ENCODE assay signal across 7 cellular contexts in genomic region chr9:136726631-136727191, GRCh38. TPM values are rescaled to one million over a fixed set of nuclear protein-coding genes. Genes with fewer than 3 reads are reported as not detected.
DNase-seq lines count a peak whose midpoint lies in the region; ATAC-seq, FAIRE-seq and TF ChIP-seq lines count a peak whose summit lies in the region.
"Had no signal": no experiment of that assay in that cellular context is flagged by ENCODE, and none has a peak within 500 bp of the region (broad histone marks: within the 10 kb centered on the region; RNA-seq: fewer than 3 reads in every experiment).

No MANE protein-coding gene starts in this region.

- peaks cover 17% of the 10 kb centered on the region for H3K4me1 Mint-ChIP-seq in T-helper 17 cell
- peaks cover 52% of the 10 kb centered on the region for H3K4me1 Mint-ChIP-seq in stimulated activated naive CD8-positive, alpha-beta T cell treated with anti-CD3 and anti-CD28 coated beads, Interleukin-15, amount 100 ng/mL, for 72 hours

- peak; percentile 28 for TF ChIP-seq CTCF in fibroblast of mammary gland (conservative IDR thresholded peaks at IDR 0.05; ENCODE audit: control insufficient read depth, insufficient read depth, low read depth, low read length)

- no peaks in the 10 kb centered on the region for H3K27me3 Mint-ChIP-seq in T-helper 17 cell
- H3K27me3 Mint-ChIP-seq in stimulated activated naive CD8-positive, alpha-beta T cell treated with anti-CD3 and anti-CD28 coated beads, Interleukin-15, amount 100 ng/mL, for 72 hours: no peaks in the 10 kb centered on the region

- H3K4me3 Mint-ChIP-seq in T-helper 17 cell: peak overlapping the region; percentile 98
- H3K4me3 Mint-ChIP-seq in stimulated activated naive CD8-positive, alpha-beta T cell treated with anti-CD3 and anti-CD28 coated beads, Interleukin-15, amount 100 ng/mL, for 72 hours: peak overlapping the region; percentile 95 to 98

- peaks cover 7% of the 10 kb centered on the region for H3K36me3 Mint-ChIP-seq in T-helper 17 cell (ENCODE audit: low read depth)

- peak; percentile 87 for FAIRE-seq in GM18507 (lab: Jason Lieb, UNC)
- FAIRE-seq: endometrium had no signal

- ATAC-seq in T-helper 17 cell (peak; percentile 48), GM19351 (IDR thresholded peaks at IDR 0.05; ENCODE audit: unreplicated experiment) (no peak)
- peak; percentile 71 for ATAC-seq in stimulated activated naive CD8-positive, alpha-beta T cell treated with anti-CD3 and anti-CD28 coated beads, Interleukin-15, amount 100 ng/mL, for 72 hours

- H3K9me3 ChIP-seq in T-helper 17 cell (ENCODE audit: control insufficient read depth, low read length, poor library complexity, severe bottlenecking): no peaks in the 10 kb centered on the region

- peak overlapping the region; percentile 93 for H3K27ac Mint-ChIP-seq in T-helper 17 cell
- peak overlapping the region; percentile 98 to 99 for H3K27ac Mint-ChIP-seq in stimulated activated naive CD8-positive, alpha-beta T cell treated with anti-CD3 and anti-CD28 coated beads, Interleukin-15, amount 100 ng/mL, for 72 hours

- peak overlapping the region; percentile 98 for H3K4me3 ChIP-seq in fibroblast of mammary gland (ENCODE audit: control insufficient read depth, low read depth, low read length)

- DNase-seq in GM18507 (ENCODE audit: extremely low spot score, insufficient read length, low read depth): no peak
- peak in 1 of 3 donors; percentile 32 for DNase-seq in T-helper 17 cell
- DNase-seq in fibroblast of mammary gland (ENCODE audit: low read depth): peak; percentile 32
- peak; percentile 44 to 59 for DNase-seq in stimulated activated naive CD8-positive, alpha-beta T cell treated with anti-CD3 and anti-CD28 coated beads, Interleukin-15, amount 100 ng/mL, for 72 hours
- DNase-seq in EL: no peak

- no peaks in the 10 kb centered on the region for H3K9me3 Mint-ChIP-seq in stimulated activated naive CD8-positive, alpha-beta T cell treated with anti-CD3 and anti-CD28 coated beads, Interleukin-15, amount 100 ng/mL, for 72 hours

RNA-seq across cellular contexts. Expression of gene DIPK1B, which starts 14.3 kb away (rescaled TPM):
- total RNA-seq in T-helper 17 cell: 1 to 10 TPM; 1.3 to 3.2 TPM

RNA-seq across cellular contexts. Expression of gene LCN10, which starts 16.0 kb away (rescaled TPM):
- total RNA-seq in T-helper 17 cell: under 1 TPM in 1 of 2 donors, not detected in 1; 0.90 TPM

RNA-seq across cellular contexts. Expression of gene LCN6, which starts 21.6 kb away (rescaled TPM):
- total RNA-seq in T-helper 17 cell: not detected

RNA-seq across cellular contexts. Expression of gene LCN8, which starts 31.3 kb away (rescaled TPM):
- total RNA-seq in T-helper 17 cell: under 1 TPM in 1 of 2 donors, not detected in 1; 0.65 TPM

RNA-seq across cellular contexts. Expression of gene LCN15, which starts 37.6 kb away (rescaled TPM):
- total RNA-seq in T-helper 17 cell: not detected

Comparison
In these comparisons a context has a peak if more than half of its experiments do, and no peak if none do; other contexts are left out.
1. DNase-seq: peak in fibroblast of mammary gland (single experiment) and stimulated activated naive CD8-positive, alpha-beta T cell treated with anti-CD3 and anti-CD28 coated beads, Interleukin-15, amount 100 ng/mL, for 72 hours (2 of 2); none in GM18507 (single experiment) and EL (single experiment).